ENCODE assay signal across 8 cellular contexts in genomic region chr14:63435838-63436237, GRCh38.
A peak's percentile ranks its signal among the peaks of the same experiment; 100 is the strongest.
DNase-seq lines count a peak whose midpoint lies in the region; ATAC-seq and TF ChIP-seq lines count a peak whose summit lies in the region.

No MANE protein-coding gene starts in this region.

- no peaks in the 10 kb centered on the region for H3K9me3 ChIP-seq in breast epithelium
- H3K9me3 ChIP-seq in left lung: no peaks in the 10 kb centered on the region
- H3K9me3 ChIP-seq in stomach: no peaks in the 10 kb centered on the region

- no peak overlapping the region for H3K4me3 ChIP-seq in breast epithelium
- H3K4me3 ChIP-seq in left lung: no peak overlapping the region
- H3K4me3 ChIP-seq in stomach: no peak overlapping the region

- TF ChIP-seq POLR2A in breast epithelium (IDR thresholded peaks at IDR 0.05) (no peak), stomach (IDR thresholded peaks at IDR 0.05) (no peak)

- no peaks in the 10 kb centered on the region for H3K36me3 ChIP-seq in breast epithelium
- no peaks in the 10 kb centered on the region for H3K36me3 ChIP-seq in left lung
- H3K36me3 ChIP-seq in stomach: no peaks in the 10 kb centered on the region

- TF ChIP-seq CTCF in breast epithelium (IDR thresholded peaks at IDR 0.05): no peak
- no peak for TF ChIP-seq CTCF in left lung (IDR thresholded peaks at IDR 0.05)
- no peak for TF ChIP-seq CTCF in stomach (IDR thresholded peaks at IDR 0.05)

- ATAC-seq in left lung (peak; percentile 93), GM18870 (IDR thresholded peaks at IDR 0.05; ENCODE audit: unreplicated experiment) (no peak)

- peak overlapping the region; percentile 65 to 85 for H3K27ac ChIP-seq in breast epithelium
- peak overlapping the region; percentile 65 to 80 for H3K27ac ChIP-seq in left lung
- peak overlapping the region in 4 of 5 donors; percentile 55 to 83 (median 79) for H3K27ac ChIP-seq in stomach

- 15 to 40% (median 21%) methylated on average over 5 of the region's 5 CpGs for WGBS in stomach, 5 donors

- peaks cover 9 to 16% of the 10 kb centered on the region in 2 donors for H3K4me1 ChIP-seq in breast epithelium
- peaks cover 34 to 50% of the 10 kb centered on the region in 2 donors for H3K4me1 ChIP-seq in left lung
- H3K4me1 ChIP-seq in stomach: peaks cover 48 to 96% (median 79%) of the 10 kb centered on the region in 4 donors

- intact Hi-C loops in breast epithelium (cut with DNase I; ENCODE audit: low total_unique reads): no loop called here
- intact Hi-C loops in left lung (cut with DNase I): no loop called here
- intact Hi-C loops in stomach (cut with DNase I; ENCODE audit: low total_unique reads): no loop called here

- no peak for TF ChIP-seq EP300 in stomach (IDR thresholded peaks at IDR 0.05)

- H3K27me3 ChIP-seq in breast epithelium (no peaks in the 10 kb centered on the region), left lung (no peaks in the 10 kb centered on the region), stomach (no peaks in the 10 kb centered on the region)

- DNase-seq in H4 (ENCODE audit: low spot score) (peak; percentile 65), breast epithelium (ENCODE audit: low spot score in 2 of 2) (peak in 1 of 2 donors; percentile 45), left lung (peak; percentile 78 to 81), stomach (peak; percentile 72), NCI-H187 treated with DMSO at 0.1 percent for 48 hours (lab: John Stamatoyannopoulos, UW) (no peak)
- no peak for DNase-seq in activated CD4-positive, CD25-positive, alpha-beta regulatory T cell (lab: John Stamatoyannopoulos, UW)
- DNase-seq in stimulated activated CD4-positive, alpha-beta T cell treated with anti-CD3 and anti-CD28 coated beads, Interleukin-12 subunit alpha, Interleukin-12 subunit beta, amount 100 ng/mL, for 4 hours: no peak

Comparison
In these comparisons a context has a peak if more than half of its experiments do, and no peak if none do; other contexts are left out.
1. DNase-seq: peak in H4 (single experiment), left lung (2 of 2) and stomach (single experiment); none in NCI-H187 treated with DMSO at 0.1 percent for 48 hours (single experiment), activated CD4-positive, CD25-positive, alpha-beta regulatory T cell (0 of 4) and stimulated activated CD4-positive, alpha-beta T cell treated with anti-CD3 and anti-CD28 coated beads, Interleukin-12 subunit alpha, Interleukin-12 subunit beta, amount 100 ng/mL, for 4 hours (single experiment).
2. Peak in every context shown above with its lines, with median percentiles within 50 percentile points of each other: H3K27ac ChIP-seq.